Comparison of ENCODE assay signal across 17 cellular contexts in the genomic region with DNA sequence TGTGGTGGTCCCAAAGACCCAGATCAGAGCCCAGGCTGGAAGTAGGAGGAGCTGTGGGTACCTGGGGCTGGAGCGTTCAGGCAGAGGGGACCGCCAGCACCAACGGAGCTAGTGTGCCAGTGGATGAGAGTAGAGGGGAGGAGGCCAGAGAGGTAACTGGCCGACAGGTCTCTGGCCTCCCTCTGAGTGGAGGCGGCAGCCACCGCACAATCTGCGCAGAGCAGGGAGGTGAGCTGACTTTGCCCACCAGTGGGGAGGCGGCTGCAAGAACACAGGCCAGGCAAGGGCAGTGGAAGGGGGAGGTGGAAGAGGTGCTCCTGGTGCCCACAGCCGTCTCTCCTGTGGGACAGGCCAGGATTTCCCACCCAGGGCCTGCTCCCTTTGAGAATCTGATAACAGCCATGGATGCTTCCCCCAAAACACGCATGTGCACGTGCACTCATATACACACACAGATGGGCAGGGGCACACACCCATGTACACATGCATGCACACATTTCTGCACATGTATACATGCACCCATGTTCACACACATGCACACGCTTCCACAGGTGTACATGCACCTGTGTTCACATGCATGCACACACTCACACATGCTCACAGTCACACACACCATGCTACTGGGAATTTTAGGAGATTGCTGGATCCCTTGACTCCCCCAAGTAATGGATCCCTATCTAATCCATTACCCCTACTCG. TPM values are rescaled to one million over a fixed set of nuclear protein-coding genes. Genes with fewer than 3 reads are reported as not detected.
"Had no signal": no experiment of that assay in that cellular context is flagged by ENCODE, and none has a peak within 500 bp of the region (broad histone marks: within the 10 kb centered on the region; RNA-seq: fewer than 3 reads in every experiment).

No MANE protein-coding gene starts in this region.

- H3K9me3 ChIP-seq: body of pancreas, gastroesophageal sphincter, transverse colon had no signal

- H3K4me3 Mint-ChIP-seq: activated CD4-positive, alpha-beta T cell treated with anti-CD3 and anti-CD28 coated beads for 36 hours; activated naive CD4-positive, alpha-beta T cell treated with anti-CD3 and anti-CD28 coated beads for 36 hours; activated T-helper 17 cell treated with anti-CD3 and anti-CD28 coated beads, Interleukin-2, amount 50 U/mL, for 72 hours had no signal

- FAIRE-seq: kidney had no signal

- H3K9me3 Mint-ChIP-seq: activated naive CD4-positive, alpha-beta T cell treated with anti-CD3 and anti-CD28 coated beads for 36 hours; activated T-helper 17 cell treated with anti-CD3 and anti-CD28 coated beads, Interleukin-2, amount 50 U/mL, for 72 hours had no signal

- H3K27me3 ChIP-seq: body of pancreas, transverse colon had no signal

- H3K27ac ChIP-seq: body of pancreas, gastroesophageal sphincter, transverse colon, VCaP had no signal

- H3K27ac Mint-ChIP-seq: activated CD4-positive, alpha-beta T cell treated with anti-CD3 and anti-CD28 coated beads for 36 hours; activated naive CD4-positive, alpha-beta T cell treated with anti-CD3 and anti-CD28 coated beads for 36 hours; activated T-helper 17 cell treated with anti-CD3 and anti-CD28 coated beads, Interleukin-2, amount 50 U/mL, for 72 hours; progenitor cell of endocrine pancreas had no signal

- H3K4me1 ChIP-seq: body of pancreas, gastroesophageal sphincter had no signal

- H3K36me3 ChIP-seq: gastroesophageal sphincter, transverse colon had no signal

- H3K4me2 ChIP-seq: smooth muscle cell had no signal

- ATAC-seq: activated CD4-positive, alpha-beta T cell treated with anti-CD3 and anti-CD28 coated beads for 36 hours; activated T-helper 17 cell treated with anti-CD3 and anti-CD28 coated beads, Interleukin-2, amount 50 U/mL, for 72 hours; body of pancreas; gastroesophageal sphincter; naive thymus-derived CD4-positive, alpha-beta T cell; right cardiac atrium had no signal

- H3K4me3 ChIP-seq: body of pancreas, gastroesophageal sphincter, smooth muscle cell, transverse colon had no signal

- DNase-seq: activated CD4-positive, alpha-beta T cell treated with anti-CD3 and anti-CD28 coated beads for 36 hours; activated naive CD4-positive, alpha-beta T cell treated with anti-CD3 and anti-CD28 coated beads for 36 hours; activated T-cell treated with anti-CD3 and anti-CD28 coated beads for 4 hours; body of pancreas; cerebellar nuclear complex; dermis blood vessel endothelial cell; kidney; occipital lobe; T-helper 1 cell; transverse colon had no signal

RNA-seq across cellular contexts. Expression of gene MGAT3, which starts 6.4 kb away (rescaled TPM):
- polyA plus RNA-seq: naive thymus-derived CD4-positive, alpha-beta T cell had no signal
